ENCODE assay signal across 33 cellular contexts in the genomic region with DNA sequence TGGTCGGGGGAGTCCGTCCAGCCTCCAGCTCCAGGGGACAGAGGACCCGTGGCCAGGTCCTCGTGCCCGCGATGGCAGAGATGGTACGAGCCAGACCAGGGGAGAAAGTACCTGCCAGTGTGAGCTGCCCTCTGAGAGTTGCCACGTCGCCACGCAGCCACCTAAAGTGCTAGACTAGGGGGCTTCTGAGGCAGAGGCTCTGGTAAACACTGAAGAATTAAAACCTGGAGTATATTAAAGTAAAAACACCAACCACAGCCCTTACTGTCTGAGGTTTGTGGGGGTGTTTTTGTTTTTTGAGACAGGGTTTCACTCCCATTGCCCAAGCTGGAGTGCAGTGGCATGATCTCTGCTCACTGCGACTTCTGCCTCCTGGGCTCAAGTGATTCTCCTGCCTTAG.
"Had no signal": no experiment of that assay in that cellular context is flagged by ENCODE, and none has a peak within 500 bp of the region (broad histone marks: within the 10 kb centered on the region; RNA-seq: fewer than 3 reads in every experiment).

No MANE protein-coding gene starts in this region.

- H3K27ac ChIP-seq: cardiac muscle cell, Peyer's patch, SJCRH30, SK-N-MC, WERI-Rb-1 had no signal

- H3K36me3 ChIP-seq: cardiac muscle cell, Peyer's patch, SJCRH30, WERI-Rb-1 had no signal

- H3K9me3 ChIP-seq: Peyer's patch, SJCRH30 had no signal

- DNase-seq: activated CD4-positive, alpha-beta T cell treated with anti-CD3 and anti-CD28 coated beads for 1 hour; activated CD4-positive, alpha-beta T cell treated with anti-CD3 and anti-CD28 coated beads, Interleukin-2, amount 10 ng/mL, durations not matched to agents 24 days and 14 days; activated CD4-positive, alpha-beta T cell treated with anti-CD3 and anti-CD28 coated beads, Interleukin-2, amount 50 U/mL, for 4 hours; activated CD4-positive, CD25-positive, alpha-beta regulatory T cell; activated effector memory CD4-positive, alpha-beta T cell treated with anti-CD3 and anti-CD28 coated beads, Interleukin-2, amount 50 U/mL, for 16 hours; activated naive CD4-positive, alpha-beta T cell; activated naive CD4-positive, alpha-beta T cell treated with anti-CD3 and anti-CD28 coated beads, Interleukin-2, amount 50 U/mL, for 16 hours; activated naive CD8-positive, alpha-beta T cell treated with anti-CD3 and anti-CD28 coated beads for 36 hours; activated T-cell treated with anti-CD3 and anti-CD28 coated beads, Interleukin-2, amount 50 U/mL, for 1 hour; activated T-cell treated with anti-CD3 and anti-CD28 coated beads, Interleukin-2, amount 50 U/mL, for 72 hours; amniotic stem cell; aorta; NCI-H1105; NCI-H1417 treated with DMSO at 0.1 percent for 48 hours; NCI-H1930; NCI-H2081 treated with DMSO at 0.1 percent for 48 hours; NCI-H226; NCI-H446 treated with DMSO at 0.1 percent for 48 hours; NCI-H524; NCI-H69; NCI-H82; NK-92 treated with Interleukin-12 subunit alpha and Interleukin-12 subunit beta, amount 100 ng/mL, for 24 hours; PC-3; Peyer's patch; RPMI8226; SHP77; SJCRH30; T1000; WERI-Rb-1 had no signal

- ATAC-seq: activated T-cell treated with anti-CD3 and anti-CD28 coated beads, Interleukin-2, amount 50 U/mL, for 72 hours; activated T-helper 17 cell treated with anti-CD3 and anti-CD28 coated beads, Interleukin-2, amount 50 U/mL, for 72 hours; K562; PC-3 had no signal

- H3K27me3 ChIP-seq: cardiac muscle cell, Peyer's patch had no signal

- H3K4me3 ChIP-seq: cardiac muscle cell, K562, Peyer's patch, SJCRH30, SK-N-MC had no signal
